Comparison of ENCODE assay signal across 23 cellular contexts in genomic region chr14:94239416-94239815, GRCh38. TPM values are rescaled to one million over a fixed set of nuclear protein-coding genes. Genes with fewer than 3 reads are reported as not detected.
DNase-seq lines count a peak whose midpoint lies in the region; ATAC-seq and TF ChIP-seq lines count a peak whose summit lies in the region.
"Had no signal": no experiment of that assay in that cellular context is flagged by ENCODE, and none has a peak within 500 bp of the region (broad histone marks: within the 10 kb centered on the region; RNA-seq: fewer than 3 reads in every experiment).

No MANE protein-coding gene starts in this region.

- TF ChIP-seq POLR2A in breast epithelium (IDR thresholded peaks at IDR 0.05), result no peak
- TF ChIP-seq POLR2A in gastrocnemius medialis (IDR thresholded peaks at IDR 0.05), result no peak

- H3K4me1 ChIP-seq in breast epithelium (no peaks in the 10 kb centered on the region), gastrocnemius medialis (no peaks in the 10 kb centered on the region)
- H3K4me1 ChIP-seq: A549 had no signal

- H3K27ac ChIP-seq in breast epithelium (no peak overlapping the region), gastrocnemius medialis (no peak overlapping the region)
- H3K27ac ChIP-seq: 22Rv1, A549, BLaER1, HL-60 had no signal

- no peak overlapping the region for H3K4me3 Mint-ChIP-seq in MCF 10A (ENCODE audit: unreplicated experiment)
- H3K4me3 Mint-ChIP-seq: CD14-positive monocyte; CD4-positive, alpha-beta memory T cell; HFFc6 had no signal

- H3K4me1 Mint-ChIP-seq in MCF 10A (ENCODE audit: insufficient read depth, unreplicated experiment), result no peaks in the 10 kb centered on the region
- H3K4me1 Mint-ChIP-seq: CD14-positive monocyte; CD4-positive, alpha-beta memory T cell had no signal

- no peaks in the 10 kb centered on the region for H3K9me3 Mint-ChIP-seq in MCF 10A (ENCODE audit: unreplicated experiment)
- H3K9me3 Mint-ChIP-seq: CD4-positive, alpha-beta memory T cell had no signal

- DNase-seq in MCF 10A (ENCODE audit: unreplicated experiment), result peak; percentile 2
- no peak for DNase-seq in breast epithelium (ENCODE audit: low spot score in 2 of 2)
- peak; percentile 65 for DNase-seq in fibroblast of gingiva (ENCODE audit: low read depth)
- DNase-seq in midbrain (lab: John Stamatoyannopoulos, UW), result peak; percentile 4
- no peak for DNase-seq in gastrocnemius medialis
- DNase-seq in SIG-M5 treated with dmso at 0.1 percent for 504 hours (lab: John Stamatoyannopoulos, UW; ENCODE audit: unreplicated experiment), result no peak
- DNase-seq: AML-193; CD4-positive, alpha-beta memory T cell; DMS153; DMS79; GDM1; GOT3; H7; HFFc6 had no signal

- intact Hi-C loops in MCF 10A (cut with micrococcal nuclease) (no loop called here), breast epithelium (cut with DNase I; ENCODE audit: low total_unique reads) (no loop called here), gastrocnemius medialis (cut with DNase I; ENCODE audit: low total_unique reads) (no loop called here)

- BruUV-seq in MCF 10A (replicated peaks; lab: Mats Ljungman, UMichigan), result no TSS peak

- POLR2A ChIA-PET in MCF 10A (lab: Yijun Ruan, JAX), result no interaction called here

- CTCF ChIA-PET in MCF 10A (lab: Yijun Ruan, JAX), result no interaction called here

- ATAC-seq in gastrocnemius medialis, result no peak
- no peak for ATAC-seq in GM21737 (IDR thresholded peaks at IDR 0.05; ENCODE audit: unreplicated experiment)
- ATAC-seq: A549, HCT116 had no signal

- TF ChIP-seq CTCF in MCF 10A (IDR thresholded peaks at IDR 0.05; ENCODE audit: unreplicated experiment), result no peak
- no peak for TF ChIP-seq CTCF in breast epithelium (IDR thresholded peaks at IDR 0.05)
- no peak for TF ChIP-seq CTCF in gastrocnemius medialis (IDR thresholded peaks at IDR 0.05 in 4 of 5, conservative IDR thresholded peaks at IDR 0.05 in 1 of 5)

- in situ Hi-C loops in gastrocnemius medialis (cut with MboI; ENCODE audit: low sequenced_read_pairs in 4 of 4), result no loop called here

- H3K27me3 Mint-ChIP-seq in MCF 10A (ENCODE audit: insufficient read depth, unreplicated experiment), result no peaks in the 10 kb centered on the region
- H3K27me3 Mint-ChIP-seq: CD4-positive, alpha-beta memory T cell had no signal

- no peaks in the 10 kb centered on the region for H3K27me3 ChIP-seq in breast epithelium
- no peaks in the 10 kb centered on the region for H3K27me3 ChIP-seq in gastrocnemius medialis
- H3K27me3 ChIP-seq: BLaER1 had no signal

- H3K36me3 ChIP-seq in breast epithelium (no peaks in the 10 kb centered on the region), gastrocnemius medialis (no peaks in the 10 kb centered on the region)
- H3K36me3 ChIP-seq: BLaER1 had no signal

- H3K9me3 ChIP-seq in breast epithelium (no peaks in the 10 kb centered on the region), gastrocnemius medialis (no peaks in the 10 kb centered on the region)
- H3K9me3 ChIP-seq: A549, BLaER1 had no signal

- H3K27ac Mint-ChIP-seq in MCF 10A (ENCODE audit: low read depth, unreplicated experiment), result no peak overlapping the region
- H3K27ac Mint-ChIP-seq: CD14-positive monocyte; CD4-positive, alpha-beta memory T cell; HFFc6 had no signal

- H3K36me3 Mint-ChIP-seq in MCF 10A (ENCODE audit: insufficient read depth, unreplicated experiment), result no peaks in the 10 kb centered on the region
- H3K36me3 Mint-ChIP-seq: CD14-positive monocyte had no signal

- H3K4me3 ChIP-seq in breast epithelium (no peak overlapping the region), gastrocnemius medialis (no peak overlapping the region)
- H3K4me3 ChIP-seq: A549, BLaER1 had no signal

RNA-seq across cellular contexts. Expression of gene SERPINA10, which starts 53.7 kb away (rescaled TPM):
- total RNA-seq in MCF 10A (2022) (not detected in 2 replicates), breast epithelium (not detected), gastrocnemius medialis (under 1 TPM in 2 of 4 donors, not detected in 2; 0.23 to 0.42 TPM)
- total RNA-seq: CD4-positive, alpha-beta memory T cell; Daoy; H7; HFFc6; HT1080 had no signal

Comparison
In these comparisons a context has a peak if more than half of its experiments do, and no peak if none do; other contexts are left out.
1. DNase-seq: peak in MCF 10A (single experiment), fibroblast of gingiva (single experiment) and midbrain (single experiment); none in breast epithelium (0 of 2), gastrocnemius medialis (0 of 2) and SIG-M5 treated with dmso at 0.1 percent for 504 hours (single experiment).